12 cellular contexts compared by ENCODE assay signal in the genomic region with DNA sequence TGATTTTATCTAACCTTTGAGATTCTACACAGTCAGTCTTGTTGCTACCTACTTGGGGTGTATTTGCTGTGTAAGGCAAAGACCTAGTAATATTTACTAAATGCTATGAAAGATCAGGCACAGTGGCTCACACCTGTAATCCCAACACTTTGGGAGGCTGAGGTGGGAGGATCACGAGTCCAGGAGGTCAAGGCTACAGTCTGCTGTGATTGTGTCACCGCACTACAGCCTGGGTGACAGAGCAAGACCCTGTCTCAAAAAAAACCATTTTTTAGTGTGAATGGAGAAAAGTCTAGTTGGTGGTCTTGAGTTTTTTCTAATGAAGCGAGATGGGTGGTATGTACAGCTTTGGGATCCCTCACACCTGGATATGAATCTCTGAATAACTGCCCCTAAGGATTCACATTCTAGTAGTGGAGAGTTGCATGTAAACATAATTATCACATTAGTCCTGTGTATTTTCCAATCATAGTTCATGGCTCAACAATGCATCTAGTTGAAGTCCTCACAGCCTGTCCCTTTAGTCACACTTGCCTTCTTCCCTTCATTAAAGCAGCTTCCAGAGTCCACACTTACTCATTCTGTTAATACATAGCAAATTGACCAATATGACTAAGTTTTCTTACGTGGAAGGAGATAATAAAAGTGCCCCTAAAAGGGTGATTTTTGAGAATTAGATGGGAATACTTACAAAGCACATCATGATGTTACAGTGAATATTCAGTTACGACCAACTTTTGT. TPM values are rescaled to one million over a fixed set of nuclear protein-coding genes. Genes with fewer than 3 reads are reported as not detected.
DNase-seq lines count a peak whose midpoint lies in the region; ATAC-seq lines count a peak whose summit lies in the region.
"Had no signal": no experiment of that assay in that cellular context is flagged by ENCODE, and none has a peak within 500 bp of the region (broad histone marks: within the 10 kb centered on the region; RNA-seq: fewer than 3 reads in every experiment).

No MANE protein-coding gene starts in this region.

- no peak overlapping the region for H3K4me3 Mint-ChIP-seq in activated CD4-positive, alpha-beta T cell treated with anti-CD3 and anti-CD28 coated beads, Interleukin-2, amount 10 ng/mL, durations not matched to agents 24 days and 14 days
- no peak overlapping the region for H3K4me3 Mint-ChIP-seq in activated T-helper 2 cell treated with anti-CD3 and anti-CD28 coated beads, Interferon-gamma antibody, Interleukin-2, Interleukin-4, amounts not matched to agents 10 μg/mL and 5 μg/mL and 100 μg/mL, durations not matched to agents 14 hours and 24 hours and 36 hours (ENCODE audit: low read depth)
- peak overlapping the region; percentile 0 for H3K4me3 Mint-ChIP-seq in natural killer cell treated with Interleukin-12 subunit alpha and Interleukin-12 subunit beta and Interleukin-15 and Interleukin-18, amount 100 ng/mL, for 72 hours

- ATAC-seq in natural killer cell treated with Interleukin-12 subunit alpha and Interleukin-12 subunit beta and Interleukin-15 and Interleukin-18, amount 100 ng/mL, for 72 hours, result peak in 1 of 2 donors; percentile 64
- ATAC-seq in GM18502 (IDR thresholded peaks at IDR 0.05; ENCODE audit: poor library complexity, unreplicated experiment), result no peak
- ATAC-seq in HG03039 (IDR thresholded peaks at IDR 0.05; ENCODE audit: unreplicated experiment), result no peak

- intact Hi-C loops in activated CD4-positive, alpha-beta T cell treated with anti-CD3 and anti-CD28 coated beads, Interleukin-2, amount 10 ng/mL, durations not matched to agents 24 days and 14 days (cut with micrococcal nuclease), result no loop called here
- intact Hi-C loops in activated T-helper 2 cell treated with anti-CD3 and anti-CD28 coated beads, Interferon-gamma antibody, Interleukin-2, Interleukin-4, amounts not matched to agents 10 μg/mL and 5 μg/mL and 100 μg/mL, durations not matched to agents 14 hours and 24 hours and 36 hours (cut with micrococcal nuclease), result loop anchor here (10.0 kb wide), 1 partner anchor 214 kb away; no protein-coding TSS in a partner anchor

- no peak for DNase-seq in activated CD4-positive, alpha-beta T cell treated with anti-CD3 and anti-CD28 coated beads, Interleukin-2, amount 10 ng/mL, durations not matched to agents 24 days and 14 days
- DNase-seq in activated CD4-positive, alpha-beta T cell treated with anti-CD3 and anti-CD28 coated beads, Interleukin-2, amount 50 U/mL, for 4 hours, result no peak
- DNase-seq in HT-29 (ENCODE audit: low spot score) (peak; percentile 32), AG08395 (ENCODE audit: low spot score) (no peak)
- DNase-seq in activated T-helper 2 cell treated with anti-CD3 and anti-CD28 coated beads, Interferon-gamma antibody, Interleukin-2, Interleukin-4, amounts not matched to agents 10 μg/mL and 5 μg/mL and 100 μg/mL, durations not matched to agents 14 hours and 24 hours and 36 hours (ENCODE audit: low spot score), result no peak
- DNase-seq in natural killer cell treated with Interleukin-12 subunit alpha and Interleukin-12 subunit beta and Interleukin-15 and Interleukin-18, amount 100 ng/mL, for 72 hours (ENCODE audit: low spot score), result no peak
- DNase-seq: ACHN; activated effector memory CD4-positive, alpha-beta T cell treated with anti-CD3 and anti-CD28 coated beads, Interleukin-2, amount 50 U/mL, for 16 hours; EL; uterus had no signal

- peaks cover 72% of the 10 kb centered on the region for H3K36me3 Mint-ChIP-seq in activated CD4-positive, alpha-beta T cell treated with anti-CD3 and anti-CD28 coated beads, Interleukin-2, amount 10 ng/mL, durations not matched to agents 24 days and 14 days (ENCODE audit: low read depth)
- peaks cover 85% of the 10 kb centered on the region for H3K36me3 Mint-ChIP-seq in activated T-helper 2 cell treated with anti-CD3 and anti-CD28 coated beads, Interferon-gamma antibody, Interleukin-2, Interleukin-4, amounts not matched to agents 10 μg/mL and 5 μg/mL and 100 μg/mL, durations not matched to agents 14 hours and 24 hours and 36 hours (ENCODE audit: low read depth)
- H3K36me3 Mint-ChIP-seq in natural killer cell treated with Interleukin-12 subunit alpha and Interleukin-12 subunit beta and Interleukin-15 and Interleukin-18, amount 100 ng/mL, for 72 hours, result peaks cover 35% of the 10 kb centered on the region

- no peaks in the 10 kb centered on the region for H3K9me3 Mint-ChIP-seq in activated CD4-positive, alpha-beta T cell treated with anti-CD3 and anti-CD28 coated beads, Interleukin-2, amount 10 ng/mL, durations not matched to agents 24 days and 14 days
- H3K9me3 Mint-ChIP-seq in activated T-helper 2 cell treated with anti-CD3 and anti-CD28 coated beads, Interferon-gamma antibody, Interleukin-2, Interleukin-4, amounts not matched to agents 10 μg/mL and 5 μg/mL and 100 μg/mL, durations not matched to agents 14 hours and 24 hours and 36 hours, result no peaks in the 10 kb centered on the region
- no peaks in the 10 kb centered on the region for H3K9me3 Mint-ChIP-seq in natural killer cell treated with Interleukin-12 subunit alpha and Interleukin-12 subunit beta and Interleukin-15 and Interleukin-18, amount 100 ng/mL, for 72 hours

- no peaks in the 10 kb centered on the region for H3K27me3 Mint-ChIP-seq in activated CD4-positive, alpha-beta T cell treated with anti-CD3 and anti-CD28 coated beads, Interleukin-2, amount 10 ng/mL, durations not matched to agents 24 days and 14 days
- no peaks in the 10 kb centered on the region for H3K27me3 Mint-ChIP-seq in activated T-helper 2 cell treated with anti-CD3 and anti-CD28 coated beads, Interferon-gamma antibody, Interleukin-2, Interleukin-4, amounts not matched to agents 10 μg/mL and 5 μg/mL and 100 μg/mL, durations not matched to agents 14 hours and 24 hours and 36 hours (ENCODE audit: low read depth)
- H3K27me3 Mint-ChIP-seq in natural killer cell treated with Interleukin-12 subunit alpha and Interleukin-12 subunit beta and Interleukin-15 and Interleukin-18, amount 100 ng/mL, for 72 hours, result no peaks in the 10 kb centered on the region

- peak overlapping the region; percentile 54 for H3K27ac Mint-ChIP-seq in activated CD4-positive, alpha-beta T cell treated with anti-CD3 and anti-CD28 coated beads, Interleukin-2, amount 10 ng/mL, durations not matched to agents 24 days and 14 days
- H3K27ac Mint-ChIP-seq in activated T-helper 2 cell treated with anti-CD3 and anti-CD28 coated beads, Interferon-gamma antibody, Interleukin-2, Interleukin-4, amounts not matched to agents 10 μg/mL and 5 μg/mL and 100 μg/mL, durations not matched to agents 14 hours and 24 hours and 36 hours, result peak overlapping the region; percentile 48
- H3K27ac Mint-ChIP-seq in natural killer cell treated with Interleukin-12 subunit alpha and Interleukin-12 subunit beta and Interleukin-15 and Interleukin-18, amount 100 ng/mL, for 72 hours, result peak overlapping the region; percentile 50 to 59

- H3K4me1 Mint-ChIP-seq in activated CD4-positive, alpha-beta T cell treated with anti-CD3 and anti-CD28 coated beads, Interleukin-2, amount 10 ng/mL, durations not matched to agents 24 days and 14 days, result peaks cover 35% of the 10 kb centered on the region
- peaks cover 44% of the 10 kb centered on the region for H3K4me1 Mint-ChIP-seq in activated T-helper 2 cell treated with anti-CD3 and anti-CD28 coated beads, Interferon-gamma antibody, Interleukin-2, Interleukin-4, amounts not matched to agents 10 μg/mL and 5 μg/mL and 100 μg/mL, durations not matched to agents 14 hours and 24 hours and 36 hours (ENCODE audit: low read depth)
- H3K4me1 Mint-ChIP-seq in natural killer cell treated with Interleukin-12 subunit alpha and Interleukin-12 subunit beta and Interleukin-15 and Interleukin-18, amount 100 ng/mL, for 72 hours (ENCODE audit: low read depth in 2 of 2), result peaks cover 31 to 44% of the 10 kb centered on the region in 2 donors

RNA-seq across cellular contexts. Expression of a gene that starts 7.4 kb away (rescaled TPM):
- 1,100 and 1,185 TPM in 2 replicates for total RNA-seq in activated CD4-positive, alpha-beta T cell treated with anti-CD3 and anti-CD28 coated beads, Interleukin-2, amount 10 ng/mL, durations not matched to agents 24 days and 14 days
- 1,125 and 1,306 TPM in 2 replicates for total RNA-seq in HT-29 (2014; rRNA removed; shearing (Covaris generic))
- 1,112 and 1,127 TPM in 2 replicates for total RNA-seq in activated T-helper 2 cell treated with anti-CD3 and anti-CD28 coated beads, Interferon-gamma antibody, Interleukin-2, Interleukin-4, amounts not matched to agents 10 μg/mL and 5 μg/mL and 100 μg/mL, durations not matched to agents 14 hours and 24 hours and 36 hours
- total RNA-seq in natural killer cell treated with Interleukin-12 subunit alpha and Interleukin-12 subunit beta and Interleukin-15 and Interleukin-18, amount 100 ng/mL, for 72 hours, result 100 to 1,000 TPM; 748 to 990 TPM

RNA-seq across cellular contexts. Expression of a gene that starts 11.8 kb away (rescaled TPM):
- total RNA-seq in activated CD4-positive, alpha-beta T cell treated with anti-CD3 and anti-CD28 coated beads, Interleukin-2, amount 10 ng/mL, durations not matched to agents 24 days and 14 days, result 1.8 and 2.8 TPM in 2 replicates
- 23.9 and 30.0 TPM in 2 replicates for total RNA-seq in HT-29 (2014; rRNA removed; shearing (Covaris generic))
- 1.3 and 1.7 TPM in 2 replicates for total RNA-seq in activated T-helper 2 cell treated with anti-CD3 and anti-CD28 coated beads, Interferon-gamma antibody, Interleukin-2, Interleukin-4, amounts not matched to agents 10 μg/mL and 5 μg/mL and 100 μg/mL, durations not matched to agents 14 hours and 24 hours and 36 hours
- total RNA-seq in natural killer cell treated with Interleukin-12 subunit alpha and Interleukin-12 subunit beta and Interleukin-15 and Interleukin-18, amount 100 ng/mL, for 72 hours, result 1 to 10 TPM; 1.7 to 3.3 TPM
